In genomic region chr22:39560127-39560526, GRCh38 we compare ENCODE assay signal across 20 cellular contexts. TPM values are rescaled to one million over a fixed set of nuclear protein-coding genes. Genes with fewer than 3 reads are reported as not detected.
"Had no signal": no experiment of that assay in that cellular context is flagged by ENCODE, and none has a peak within 500 bp of the region (broad histone marks: within the 10 kb centered on the region; RNA-seq: fewer than 3 reads in every experiment).

No MANE protein-coding gene starts in this region.

- FAIRE-seq: kidney had no signal

- DNase-seq: activated CD4-positive, alpha-beta T cell treated with anti-CD3 and anti-CD28 coated beads, Interleukin-2, amount 10 ng/mL, durations not matched to agents 7 days and 5 days; activated CD4-positive, CD25-positive, alpha-beta regulatory T cell treated with anti-CD3 and anti-CD28 coated beads, Interleukin-2, amount 50 U/mL, for 72 hours; activated naive CD4-positive, alpha-beta T cell; activated T-cell treated with anti-CD3 and anti-CD28 coated beads, Interleukin-2, amount 50 U/mL, for 24 hours; brain microvascular endothelial cell; caudate nucleus; effector CD8-positive, alpha-beta T cell; foreskin keratinocyte; kidney; lower lobe of right lung; naive B cell; sigmoid colon; stimulated activated CD4-positive, alpha-beta T cell treated with anti-CD3 and anti-CD28 coated beads, Interleukin-15, amount 100 ng/mL, for 24 hours; uterus had no signal

- H3K4me2 ChIP-seq: smooth muscle cell had no signal

- H3K4me3 ChIP-seq: adrenal gland, ascending aorta, lower lobe of right lung, sigmoid colon, smooth muscle cell, uterus had no signal

- H3K27ac ChIP-seq: ascending aorta, brain microvascular endothelial cell, foreskin keratinocyte, lower lobe of right lung, sigmoid colon, uterus, VCaP had no signal

- H3K9me3 ChIP-seq: adrenal gland, ascending aorta, lower lobe of right lung, sigmoid colon, uterus had no signal

- H3K36me3 ChIP-seq: adrenal gland, ascending aorta, brain microvascular endothelial cell, lower lobe of right lung, sigmoid colon, uterus had no signal

- H3K4me1 ChIP-seq: foreskin keratinocyte had no signal

RNA-seq across cellular contexts. Expression of gene CACNA1I, which starts 10.4 kb away (rescaled TPM):
- total RNA-seq: ascending aorta, dermis blood vessel endothelial cell, glomerular endothelial cell, smooth muscle cell had no signal
- polyA plus RNA-seq: foreskin keratinocyte, smooth muscle cell had no signal
